ENCODE assay signal across 26 cellular contexts in genomic region chr2:238654479-238654878, GRCh38.
"Had no signal": no experiment of that assay in that cellular context is flagged by ENCODE, and none has a peak within 500 bp of the region (broad histone marks: within the 10 kb centered on the region; RNA-seq: fewer than 3 reads in every experiment).

No MANE protein-coding gene starts in this region.

- DNase-seq: activated CD4-positive, alpha-beta T cell treated with anti-CD3 and anti-CD28 coated beads, Interleukin-2, amount 50 U/mL, for 1 hour; activated CD4-positive, CD25-positive, alpha-beta regulatory T cell treated with anti-CD3 and anti-CD28 coated beads, Interleukin-2, amount 50 U/mL, for 72 hours; activated CD8-positive, alpha-beta T cell treated with anti-CD3 and anti-CD28 coated beads for 36 hours; activated gamma-delta T cell; activated naive CD4-positive, alpha-beta T cell treated with anti-CD3 and anti-CD28 coated beads, Interleukin-2, amount 10 ng/mL, durations not matched to agents 7 days and 5 days; activated T-cell treated with anti-CD3 and anti-CD28 coated beads, Interleukin-2, amount 50 U/mL, for 1 hour; amygdala; caudate nucleus; endodermal cell; foreskin melanocyte; left lung; mesendoderm; natural killer cell; ovary; stimulated activated CD4-positive, alpha-beta T cell treated with anti-CD3 and anti-CD28 coated beads, Interleukin-1b, Interleukin-23, amount 100 ng/mL, for 48 hours; stimulated activated CD4-positive, alpha-beta T cell treated with anti-CD3 and anti-CD28 coated beads, Interleukin-4, amount 100 ng/mL, for 4 hours; stimulated activated CD8-positive, alpha-beta memory T cell treated with anti-CD3 and anti-CD28 coated beads, Interleukin-4, amount 100 ng/mL, for 48 hours; stimulated activated naive B cell treated with anti-CD40 and anti-IgM and Interleukin-4, amounts not matched to agents 10 μg/mL and 1 μg/mL and 100 μg/mL, for 72 hours; stomach; T-helper 2 cell; thyroid gland; upper lobe of right lung had no signal

- H3K4me3 Mint-ChIP-seq: activated CD8-positive, alpha-beta T cell treated with anti-CD3 and anti-CD28 coated beads for 36 hours; activated naive CD4-positive, alpha-beta T cell treated with anti-CD3 and anti-CD28 coated beads, Interleukin-2, amount 10 ng/mL, durations not matched to agents 7 days and 5 days; dendritic cell treated with granulocyte-macrophage colony-stimulating factor and Interleukin-4, amounts not matched to agents 40 ng/mL and 50 ng/mL, for 4 days; endodermal cell; natural killer cell; stimulated activated naive B cell treated with anti-CD40 and anti-IgM and Interleukin-4, amounts not matched to agents 10 μg/mL and 1 μg/mL and 100 μg/mL, for 72 hours had no signal

- H3K4me1 Mint-ChIP-seq: activated naive CD4-positive, alpha-beta T cell treated with anti-CD3 and anti-CD28 coated beads, Interleukin-2, amount 10 ng/mL, durations not matched to agents 7 days and 5 days; natural killer cell; stimulated activated naive B cell treated with anti-CD40 and anti-IgM and Interleukin-4, amounts not matched to agents 10 μg/mL and 1 μg/mL and 100 μg/mL, for 72 hours had no signal

- H3K9me3 Mint-ChIP-seq: activated CD8-positive, alpha-beta T cell treated with anti-CD3 and anti-CD28 coated beads for 36 hours; activated naive CD4-positive, alpha-beta T cell treated with anti-CD3 and anti-CD28 coated beads, Interleukin-2, amount 10 ng/mL, durations not matched to agents 7 days and 5 days; dendritic cell treated with granulocyte-macrophage colony-stimulating factor and Interleukin-4, amounts not matched to agents 40 ng/mL and 50 ng/mL, for 4 days; natural killer cell had no signal

- H3K4me3 ChIP-seq: left lung, lung, ovary, prostate gland, smooth muscle cell, stomach, thyroid gland, upper lobe of right lung had no signal

- H3K27ac Mint-ChIP-seq: activated CD8-positive, alpha-beta T cell treated with anti-CD3 and anti-CD28 coated beads for 36 hours; activated naive CD4-positive, alpha-beta T cell treated with anti-CD3 and anti-CD28 coated beads, Interleukin-2, amount 10 ng/mL, durations not matched to agents 7 days and 5 days; dendritic cell treated with granulocyte-macrophage colony-stimulating factor and Interleukin-4, amounts not matched to agents 40 ng/mL and 50 ng/mL, for 4 days; endodermal cell; natural killer cell; stimulated activated naive B cell treated with anti-CD40 and anti-IgM and Interleukin-4, amounts not matched to agents 10 μg/mL and 1 μg/mL and 100 μg/mL, for 72 hours had no signal

- H3K36me3 Mint-ChIP-seq: activated naive CD4-positive, alpha-beta T cell treated with anti-CD3 and anti-CD28 coated beads, Interleukin-2, amount 10 ng/mL, durations not matched to agents 7 days and 5 days; natural killer cell; stimulated activated naive B cell treated with anti-CD40 and anti-IgM and Interleukin-4, amounts not matched to agents 10 μg/mL and 1 μg/mL and 100 μg/mL, for 72 hours had no signal
